ENCODE assay signal across 8 cellular contexts in genomic region chr1:63892632-63893395, GRCh38.
A peak's percentile ranks its signal among the peaks of the same experiment; 100 is the strongest.
DNase-seq lines count a peak whose midpoint lies in the region; ATAC-seq and TF ChIP-seq lines count a peak whose summit lies in the region.

No MANE protein-coding gene starts in this region.

- DNase-seq in AG20443 (ENCODE audit: low spot score) (peak; percentile 77), NCI-H526 treated with DMSO at 0.1 percent for 48 hours (lab: John Stamatoyannopoulos, UW) (peak; percentile 53), prostate gland (ENCODE audit: low spot score) (no peak), HUDEP-2 (lab: John Stamatoyannopoulos, UW; ENCODE audit: unreplicated experiment in 76 of 76) (no peak), D341Med (ENCODE audit: low spot score) (no peak)

- intact Hi-C loops in prostate gland (cut with DNase I), result no loop called here

- H3K9me3 ChIP-seq in prostate gland, result no peaks in the 10 kb centered on the region

- H3K4me3 ChIP-seq in prostate gland, result no peak overlapping the region

- no peaks in the 10 kb centered on the region for H3K27me3 ChIP-seq in prostate gland (replicated peaks; ENCODE audit: insufficient read depth)

- no peaks in the 10 kb centered on the region for H3K4me1 ChIP-seq in prostate gland (replicated peaks)

- no peak for TF ChIP-seq POLR2A in prostate gland (IDR thresholded peaks at IDR 0.05)

- peak overlapping the region; percentile 6 to 8 for H3K27ac ChIP-seq in prostate gland

- TF ChIP-seq CTCF in prostate gland (IDR thresholded peaks at IDR 0.05), result no peak

- WGBS in prostate gland, result 36% methylated on average over 8 of the region's 8 CpGs

- ATAC-seq in GM18868 (IDR thresholded peaks at IDR 0.05; ENCODE audit: unreplicated experiment) (peak; percentile 99), HG03025 (IDR thresholded peaks at IDR 0.05; ENCODE audit: low FRiP score, unreplicated experiment) (peak; percentile 99), esophagus mucosa (peak; percentile 94)

- H3K36me3 ChIP-seq in prostate gland, result no peaks in the 10 kb centered on the region

Comparison
In these comparisons a context has a peak if more than half of its experiments do, and no peak if none do; other contexts are left out.
1. DNase-seq: peak in AG20443 (single experiment) and NCI-H526 treated with DMSO at 0.1 percent for 48 hours (single experiment); none in prostate gland (single experiment), HUDEP-2 (0 of 76) and D341Med (single experiment).
2. Peak in every context shown above with its lines, with median percentiles within 50 percentile points of each other: ATAC-seq.